In the genomic region with DNA sequence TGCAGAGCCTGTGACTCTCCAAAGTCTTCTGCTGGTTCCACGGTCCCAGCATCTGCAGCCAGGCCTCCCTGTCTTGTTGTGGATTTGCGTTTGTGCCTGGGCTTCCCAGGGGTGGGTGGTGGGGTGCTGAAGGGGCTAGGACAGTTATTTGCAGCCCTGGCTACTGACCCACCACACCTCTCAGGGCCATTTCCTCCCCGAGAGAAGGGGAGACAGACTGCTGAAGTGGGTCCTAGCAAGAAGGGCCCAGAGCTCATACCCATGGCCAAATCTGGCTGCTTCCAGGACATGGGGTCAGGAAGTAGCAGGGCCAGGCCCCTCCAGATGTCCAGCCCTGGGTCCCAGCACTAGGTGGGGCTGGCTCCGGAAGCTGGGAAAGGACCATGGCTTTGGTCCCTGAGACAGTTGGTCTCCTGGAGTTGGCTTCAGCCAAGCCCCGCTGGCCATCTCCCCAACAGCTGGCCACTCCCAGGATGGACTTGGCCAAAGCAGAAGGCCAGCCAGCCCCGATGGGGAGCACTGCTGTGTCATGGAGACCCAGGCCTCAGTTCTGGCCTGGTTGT, we compare ENCODE assay signal across 18 cellular contexts. TPM values are rescaled to one million over a fixed set of nuclear protein-coding genes. Genes with fewer than 3 reads are reported as not detected.
DNase-seq lines count a peak whose midpoint lies in the region; ATAC-seq and TF ChIP-seq lines count a peak whose summit lies in the region.
"Had no signal": no experiment of that assay in that cellular context is flagged by ENCODE, and none has a peak within 500 bp of the region (broad histone marks: within the 10 kb centered on the region; RNA-seq: fewer than 3 reads in every experiment).

No MANE protein-coding gene starts in this region.

- peaks cover 0 to 5% (median 0%) of the 10 kb centered on the region in 9 donors for H3K36me3 ChIP-seq in heart right ventricle
- H3K36me3 ChIP-seq in parathyroid adenoma (ENCODE audit: control insufficient read depth, insufficient read depth, low read length): no peaks in the 10 kb centered on the region
- H3K36me3 ChIP-seq in tibial nerve: no peaks in the 10 kb centered on the region

- intact Hi-C loops in heart right ventricle (cut with DNase I): no loop called here

- no peak overlapping the region for H3K4me3 Mint-ChIP-seq in stimulated activated naive B cell treated with anti-CD40 and anti-IgM and Interleukin-4, amounts not matched to agents 10 μg/mL and 1 μg/mL and 100 μg/mL, for 72 hours
- H3K4me3 Mint-ChIP-seq: H9; stimulated activated memory B cell treated with anti-CD40 and anti-IgM and Interleukin-4, amounts not matched to agents 10 μg/mL and 1 μg/mL and 100 μg/mL, for 72 hours had no signal

- no peak overlapping the region for H2AFZ ChIP-seq in parathyroid adenoma

- no peak overlapping the region for H3K4me2 ChIP-seq in parathyroid adenoma (ENCODE audit: low read length)

- WGBS in heart right ventricle, 2 donors: 45 to 66% methylated on average over 6 of the region's 6 CpGs
- WGBS in tibial nerve, 2 donors: 54 to 56% methylated on average over 6 of the region's 6 CpGs

- H3K27me3 Mint-ChIP-seq in stimulated activated naive B cell treated with anti-CD40 and anti-IgM and Interleukin-4, amounts not matched to agents 10 μg/mL and 1 μg/mL and 100 μg/mL, for 72 hours: no peaks in the 10 kb centered on the region
- H3K27me3 Mint-ChIP-seq: stimulated activated memory B cell treated with anti-CD40 and anti-IgM and Interleukin-4, amounts not matched to agents 10 μg/mL and 1 μg/mL and 100 μg/mL, for 72 hours had no signal

- no peaks in the 10 kb centered on the region for H3K27me3 ChIP-seq in heart right ventricle
- no peaks in the 10 kb centered on the region for H3K27me3 ChIP-seq in parathyroid adenoma (ENCODE audit: control insufficient read depth, insufficient read depth, low read length)
- no peaks in the 10 kb centered on the region for H3K27me3 ChIP-seq in tibial nerve

- H3K27ac ChIP-seq in cingulate gyrus (ENCODE audit: low read depth, low read length) (peak overlapping the region; percentile 98), heart right ventricle (peak overlapping the region; percentile 82 to 100 (median 94)), parathyroid adenoma (peak overlapping the region; percentile 36), tibial nerve (peak overlapping the region; percentile 87 to 99 (median 94))
- H3K27ac ChIP-seq: VCaP had no signal

- TF ChIP-seq POLR2A in tibial nerve (IDR thresholded peaks at IDR 0.05): no peak

- H3K4me3 ChIP-seq in heart right ventricle (peak overlapping the region in 6 of 10 donors; percentile 4 to 19 (median 16)), parathyroid adenoma (ENCODE audit: low read depth, low read length) (no peak overlapping the region), tibial nerve (peak overlapping the region in 2 of 4 donors; percentile 7 to 16)

- H3K9me3 Mint-ChIP-seq in stimulated activated naive B cell treated with anti-CD40 and anti-IgM and Interleukin-4, amounts not matched to agents 10 μg/mL and 1 μg/mL and 100 μg/mL, for 72 hours: no peaks in the 10 kb centered on the region
- H3K9me3 Mint-ChIP-seq: H9; stimulated activated memory B cell treated with anti-CD40 and anti-IgM and Interleukin-4, amounts not matched to agents 10 μg/mL and 1 μg/mL and 100 μg/mL, for 72 hours had no signal

- no peak for TF ChIP-seq CTCF in heart right ventricle (IDR thresholded peaks at IDR 0.05)
- TF ChIP-seq CTCF in parathyroid adenoma (IDR thresholded peaks at IDR 0.05): no peak
- no peak for TF ChIP-seq CTCF in tibial nerve (IDR thresholded peaks at IDR 0.05)

- H3K9me3 ChIP-seq in heart right ventricle: no peaks in the 10 kb centered on the region
- H3K9me3 ChIP-seq in parathyroid adenoma (ENCODE audit: control insufficient read depth, low read length): no peaks in the 10 kb centered on the region
- no peaks in the 10 kb centered on the region for H3K9me3 ChIP-seq in tibial nerve

- no peak overlapping the region for H3K9ac ChIP-seq in parathyroid adenoma

- ATAC-seq in heart right ventricle: peak; percentile 5 to 41 (median 27)
- ATAC-seq in stimulated activated naive B cell treated with anti-CD40 and anti-IgM and Interleukin-4, amounts not matched to agents 10 μg/mL and 1 μg/mL and 100 μg/mL, for 72 hours (replicated peaks): no peak
- ATAC-seq: stimulated activated memory B cell treated with anti-CD40 and anti-IgM and Interleukin-4, amounts not matched to agents 10 μg/mL and 1 μg/mL and 100 μg/mL, for 72 hours had no signal

- H3K79me2 ChIP-seq in parathyroid adenoma: no peaks in the 10 kb centered on the region

- H3K27ac Mint-ChIP-seq in stimulated activated naive B cell treated with anti-CD40 and anti-IgM and Interleukin-4, amounts not matched to agents 10 μg/mL and 1 μg/mL and 100 μg/mL, for 72 hours: no peak overlapping the region
- H3K27ac Mint-ChIP-seq: H9 had no signal

- DNase-seq in heart right ventricle (peak in 1 of 2 donors; percentile 78), tibial nerve (ENCODE audit: low spot score in 2 of 2) (peak in 1 of 2 donors; percentile 46), DMS114 treated with DMSO at 0.1 percent for 48 hours (lab: John Stamatoyannopoulos, UW; ENCODE audit: unreplicated experiment) (no peak), 8988T (no peak), T-helper 2 cell (no peak)
- no peak for DNase-seq in stimulated activated naive B cell treated with anti-CD40 and anti-IgM and Interleukin-4, amounts not matched to agents 10 μg/mL and 1 μg/mL and 100 μg/mL, for 72 hours
- DNase-seq: activated CD8-positive, alpha-beta memory T cell treated with anti-CD3 and anti-CD28 coated beads for 24 hours; activated effector memory CD4-positive, alpha-beta T cell treated with anti-CD3 and anti-CD28 coated beads, Interleukin-2, amount 50 U/mL, for 16 hours; DMS79 treated with DMSO at 0.1 percent for 48 hours; glutamatergic neuron; H9; islet precursor cell; NCI-H1105; NCI-H226 had no signal

- no peak for TF ChIP-seq EP300 in tibial nerve (IDR thresholded peaks at IDR 0.05)

- H3K4me1 Mint-ChIP-seq in stimulated activated naive B cell treated with anti-CD40 and anti-IgM and Interleukin-4, amounts not matched to agents 10 μg/mL and 1 μg/mL and 100 μg/mL, for 72 hours: peaks cover 9 to 24% of the 10 kb centered on the region in 2 donors

- peaks cover 0 to 23% of the 10 kb centered on the region in 2 donors for H3K36me3 Mint-ChIP-seq in stimulated activated naive B cell treated with anti-CD40 and anti-IgM and Interleukin-4, amounts not matched to agents 10 μg/mL and 1 μg/mL and 100 μg/mL, for 72 hours
- H3K36me3 Mint-ChIP-seq: stimulated activated memory B cell treated with anti-CD40 and anti-IgM and Interleukin-4, amounts not matched to agents 10 μg/mL and 1 μg/mL and 100 μg/mL, for 72 hours had no signal

- H3K4me1 ChIP-seq in heart right ventricle (peaks cover 44 to 100% (median 92%) of the 10 kb centered on the region in 9 donors), parathyroid adenoma (peaks cover 8% of the 10 kb centered on the region), tibial nerve (peaks cover 11 to 98% (median 81%) of the 10 kb centered on the region in 4 donors)

RNA-seq across cellular contexts. Expression of gene GSN, which starts 26.3 kb away (rescaled TPM):
- 100 to 1,000 TPM; 532 to 861 (median 668) TPM for total RNA-seq in heart right ventricle
- polyA plus RNA-seq in heart right ventricle: 100 to 1,000 TPM; 360 to 823 TPM
- total RNA-seq in tibial nerve: 1,000 to 10,000 TPM; 1,899 to 6,678 (median 4,539) TPM

Comparison
In these comparisons a context has a peak if more than half of its experiments do, and no peak if none do; other contexts are left out.
1. H3K27ac ChIP-seq: peak in every context shown above with its lines; median percentile 98 in cingulate gyrus; 94 in heart right ventricle; 94 in tibial nerve; 36 in parathyroid adenoma.
2. ATAC-seq: peak in heart right ventricle (8 of 8); none in stimulated activated naive B cell treated with anti-CD40 and anti-IgM and Interleukin-4, amounts not matched to agents 10 μg/mL and 1 μg/mL and 100 μg/mL, for 72 hours (0 of 2).